ENCODE assay signal across 8 cellular contexts in the genomic region with DNA sequence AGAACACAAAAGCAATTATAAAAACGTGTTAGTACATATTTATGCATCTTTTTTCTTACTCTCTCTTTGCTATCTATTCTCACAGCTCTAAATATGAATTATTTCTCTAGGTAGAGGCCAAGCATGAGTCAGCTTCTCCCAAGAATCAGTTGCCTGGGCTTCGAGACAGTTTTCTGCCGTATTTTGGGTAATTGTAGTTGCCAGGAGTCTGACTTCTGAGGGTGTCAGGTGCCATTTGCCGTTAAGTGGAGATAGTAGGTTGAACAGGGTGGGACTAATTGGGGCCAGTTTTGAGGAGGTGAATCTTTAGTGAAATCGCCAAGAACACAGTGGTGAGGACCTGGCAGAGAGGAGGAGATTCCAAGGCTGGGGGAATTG. TPM values are rescaled to one million over a fixed set of nuclear protein-coding genes. Genes with fewer than 3 reads are reported as not detected.
DNase-seq lines count a peak whose midpoint lies in the region; ATAC-seq, FAIRE-seq and TF ChIP-seq lines count a peak whose summit lies in the region.

No MANE protein-coding gene starts in this region.

- FAIRE-seq in pancreas (lab: Jason Lieb, UNC) = no peak

- H3K27ac ChIP-seq in pancreas = peak overlapping the region; percentile 54 to 83 (median 65)

- WGBS in pancreas, 2 donors = 35 to 42% methylated on average over 5 of the region's 5 CpGs

- ATAC-seq in pancreas = no peak
- no peak for ATAC-seq in HG03457 (IDR thresholded peaks at IDR 0.05; ENCODE audit: unreplicated experiment)

- intact Hi-C loops in pancreas (cut with DNase I) = no loop called here

- no peak for TF ChIP-seq CTCF in pancreas (IDR thresholded peaks at IDR 0.05)

- peak overlapping the region; percentile 0 for H3K9ac ChIP-seq in endocrine pancreas (ENCODE audit: control insufficient read depth, insufficient read depth, low read length)

- H3K4me3 ChIP-seq in endocrine pancreas (ENCODE audit: control insufficient read depth, insufficient read depth, low read length) (peak overlapping the region; percentile 22), pancreas (peak overlapping the region in 3 of 4 donors; percentile 41 to 72 (median 59))

- H3K4me1 ChIP-seq in endocrine pancreas (ENCODE audit: control insufficient read depth, insufficient read depth, low read length) (no peaks in the 10 kb centered on the region), pancreas (peaks cover 0 to 2% (median 0%) of the 10 kb centered on the region in 3 donors)

- peaks cover 2% of the 10 kb centered on the region for H3K27me3 ChIP-seq in endocrine pancreas (ENCODE audit: control insufficient read depth, insufficient read depth, low read length)
- H3K27me3 ChIP-seq in pancreas = no peaks in the 10 kb centered on the region

- H3K9me3 ChIP-seq in endocrine pancreas (ENCODE audit: control insufficient read depth, low read length) (no peaks in the 10 kb centered on the region), pancreas (no peaks in the 10 kb centered on the region)

- no peaks in the 10 kb centered on the region for H3K36me3 ChIP-seq in endocrine pancreas (ENCODE audit: control insufficient read depth, insufficient read depth, low read length)
- H3K36me3 ChIP-seq in pancreas = no peaks in the 10 kb centered on the region

- DNase-seq in NCI-H2227 (lab: John Stamatoyannopoulos, UW; ENCODE audit: unreplicated experiment) (peak; percentile 61), NCI-H2227 treated with DMSO at 0.1 percent for 48 hours (lab: John Stamatoyannopoulos, UW) (no peak), OCI-M1 (lab: John Stamatoyannopoulos, UW) (peak; percentile 75), pancreas (no peak), SW480 (ENCODE audit: low spot score) (no peak), mucosa of gallbladder (ENCODE audit: low spot score) (no peak)

RNA-seq across cellular contexts. Expression of gene NRROS, which starts 7.8 kb away (rescaled TPM):
- total RNA-seq in pancreas = 1 to 10 TPM in 3 of 6 donors, under 1 TPM in 3; 0.37 to 3.6 (median 1.0) TPM
- polyA plus RNA-seq in pancreas = 1 to 10 TPM in 1 of 2 donors, under 1 TPM in 1; 0.61 to 1.4 TPM
- total RNA-seq in mucosa of gallbladder = 6.4 TPM

Comparison
In these comparisons a context has a peak if more than half of its experiments do, and no peak if none do; other contexts are left out.
1. DNase-seq: peak in NCI-H2227 (single experiment) and OCI-M1 (single experiment); none in NCI-H2227 treated with DMSO at 0.1 percent for 48 hours (single experiment), pancreas (0 of 6), SW480 (single experiment) and mucosa of gallbladder (single experiment).